Comparison of ENCODE assay signal across 1 cellular context in the genomic region with DNA sequence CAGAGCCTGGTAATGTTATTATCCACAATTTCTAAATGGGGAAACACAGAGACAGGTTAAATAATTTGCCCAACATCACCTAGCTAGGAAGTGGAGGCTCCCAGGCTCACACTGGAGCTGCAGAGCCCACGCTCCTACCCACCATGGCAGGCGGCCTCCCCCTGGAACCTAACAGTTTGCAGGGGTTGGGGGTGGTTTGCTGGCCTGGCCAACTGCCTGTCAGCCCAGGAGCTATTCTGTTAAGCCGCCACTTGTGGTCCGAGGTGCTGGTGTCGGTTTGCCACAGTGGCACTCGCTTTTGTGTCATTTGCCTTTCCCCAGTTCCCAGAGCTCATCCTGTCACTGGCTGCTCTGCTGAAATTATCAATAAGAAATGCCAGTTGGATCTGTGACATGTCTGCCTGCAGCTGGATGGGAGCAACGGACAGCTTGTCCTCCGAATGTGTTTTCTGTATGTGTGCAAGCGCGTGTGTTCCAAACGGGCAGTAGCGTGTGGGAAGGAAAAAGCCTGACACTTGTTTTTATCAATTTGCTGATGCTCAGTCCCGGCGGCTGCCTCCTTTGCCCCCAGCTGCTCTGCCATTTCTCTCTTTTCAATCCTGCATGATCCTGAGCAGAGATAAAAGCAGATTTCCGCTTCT.
TF ChIP-seq lines count a peak whose summit lies in the region.

No MANE protein-coding gene starts in this region.

TF ChIP-seq in IMR-90, 13 proteins besides CTCF, POLR2A, EP300 and RAD21 (continued from another document):
- TF ChIP-seq ELK1 (IDR thresholded peaks at IDR 0.05; ENCODE audit: borderline replicate concordance, low read depth, low read length) (no peak), RFX5 (IDR thresholded peaks at IDR 0.05; ENCODE audit: low read depth, low read length) (no peak), MAFK (IDR thresholded peaks at IDR 0.05; ENCODE audit: low read depth, low read length) (no peak)
